ENCODE assay signal across 11 cellular contexts in genomic region chr18:44715245-44715644, GRCh38. TPM values are rescaled to one million over a fixed set of nuclear protein-coding genes. Genes with fewer than 3 reads are reported as not detected.
DNase-seq lines count a peak whose midpoint lies in the region; ATAC-seq and TF ChIP-seq lines count a peak whose summit lies in the region.
"Had no signal": no experiment of that assay in that cellular context is flagged by ENCODE, and none has a peak within 500 bp of the region (broad histone marks: within the 10 kb centered on the region; RNA-seq: fewer than 3 reads in every experiment).

No MANE protein-coding gene starts in this region.

- H3K27me3 ChIP-seq in mucosa of rectum (ENCODE audit: control insufficient read depth in 2 of 2, insufficient read depth in 2 of 2, low read length in 2 of 2) (no peaks in the 10 kb centered on the region), aorta (ENCODE audit: control insufficient read depth in 1 of 2, insufficient read depth in 2 of 2, low read length in 1 of 2) (no peaks in the 10 kb centered on the region)

- H3K4me1 ChIP-seq in mucosa of rectum (ENCODE audit: control insufficient read depth in 2 of 2, insufficient read depth in 2 of 2, low read length in 2 of 2) (peaks cover 0 to 4% of the 10 kb centered on the region in 2 donors), aorta (ENCODE audit: control insufficient read depth in 1 of 2, insufficient read depth in 2 of 2, low read length in 2 of 2) (no peaks in the 10 kb centered on the region)

- H3K27ac ChIP-seq in mucosa of rectum (ENCODE audit: low read depth in 2 of 2, low read length in 2 of 2): peak overlapping the region; percentile 2 to 20
- no peak overlapping the region for H3K27ac ChIP-seq in aorta (ENCODE audit: low read depth in 1 of 2, low read length in 2 of 2)
- H3K27ac ChIP-seq: C4-2B had no signal

- no peak for DNase-seq in Right ventricle myocardium superior
- DNase-seq in cardiac septum (ENCODE audit: low spot score): no peak
- DNase-seq in aorta: no peak
- no peak for DNase-seq in T-helper 9 cell
- no peak for DNase-seq in HCEC 1CT
- DNase-seq: activated B cell treated with CpG ODN at 0.5 μM for 24 hours; naive thymus-derived CD8-positive, alpha-beta T cell had no signal

- H3K4me3 ChIP-seq in mucosa of rectum (ENCODE audit: low read length in 2 of 2): no peak overlapping the region
- no peak overlapping the region for H3K4me3 ChIP-seq in aorta (ENCODE audit: low read length in 2 of 2)

- no peaks in the 10 kb centered on the region for H3K9me3 ChIP-seq in mucosa of rectum (ENCODE audit: control insufficient read depth in 2 of 2, low read length in 2 of 2)
- H3K9me3 ChIP-seq in aorta (ENCODE audit: control insufficient read depth, low read length): no peaks in the 10 kb centered on the region

- H3K36me3 ChIP-seq in mucosa of rectum (ENCODE audit: control insufficient read depth in 2 of 2, insufficient read depth in 2 of 2, low read length in 2 of 2): no peaks in the 10 kb centered on the region
- peaks cover 2 to 3% of the 10 kb centered on the region in 2 donors for H3K36me3 ChIP-seq in aorta (ENCODE audit: control insufficient read depth in 1 of 2, insufficient read depth in 2 of 2, low read length in 1 of 2)

- H3K9ac ChIP-seq in mucosa of rectum (ENCODE audit: low read depth in 1 of 2, low read length in 2 of 2): peak overlapping the region in 1 of 2 donors; percentile 17

- TF ChIP-seq POLR2A in GM18505 (IDR thresholded peaks at IDR 0.05; ENCODE audit: borderline replicate concordance, extremely low read depth, insufficient read depth, insufficient read length): no peak

- WGBS in aorta, 2 donors: 83 to 93% methylated on average over 7 of the region's 7 CpGs

- peak; percentile 46 for ATAC-seq in Right ventricle myocardium superior (ENCODE audit: poor library complexity)
- ATAC-seq in esophagus mucosa: peak; percentile 18
- peak; percentile 76 for ATAC-seq in aorta (ENCODE audit: low FRiP score)
- no peak for ATAC-seq in GM18505 (IDR thresholded peaks at IDR 0.05; ENCODE audit: unreplicated experiment)
- ATAC-seq: naive thymus-derived CD8-positive, alpha-beta T cell had no signal

- intact Hi-C loops in Right ventricle myocardium superior (cut with DNase I): no loop called here
- intact Hi-C loops in cardiac septum (cut with DNase I): no loop called here
- intact Hi-C loops in aorta (cut with DNase I): no loop called here

RNA-seq across cellular contexts. Expression of gene SETBP1, which starts 34.6 kb away (rescaled TPM):
- total RNA-seq in Right ventricle myocardium superior (6.3 TPM), cardiac septum (15.5 TPM), esophagus mucosa (8.5 TPM), aorta (10 to 100 TPM; 42.4 to 85.0 TPM)
- 1 to 10 TPM; 1.3 to 5.8 TPM for polyA plus RNA-seq in aorta

Comparison
In these comparisons a context has a peak if more than half of its experiments do, and no peak if none do; other contexts are left out.
1. H3K27ac ChIP-seq: peak in mucosa of rectum (2 of 2); none in aorta (0 of 2).